In the genomic region with DNA sequence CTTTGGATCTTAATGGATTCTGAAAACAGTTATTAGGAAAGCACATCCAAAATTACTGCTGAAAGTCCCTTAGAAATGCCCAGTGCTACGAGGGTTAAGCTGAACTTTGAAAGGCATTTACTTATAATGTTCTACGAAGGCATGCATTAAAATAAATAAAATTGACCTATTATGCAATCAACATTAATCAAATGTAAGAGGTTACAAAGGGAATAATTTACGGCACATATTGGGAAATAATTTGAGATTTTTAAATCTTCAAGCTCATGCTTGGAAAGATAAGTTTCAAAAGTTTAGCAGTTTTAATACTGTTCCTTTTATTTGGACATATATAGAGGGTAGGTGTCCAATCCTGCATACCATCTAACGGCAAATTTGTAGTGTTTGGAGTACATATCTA, we compare ENCODE assay signal across 34 cellular contexts.
"Had no signal": no experiment of that assay in that cellular context is flagged by ENCODE, and none has a peak within 500 bp of the region (broad histone marks: within the 10 kb centered on the region; RNA-seq: fewer than 3 reads in every experiment).

No MANE protein-coding gene starts in this region.

- H3K4me3 ChIP-seq: MG63 had no signal

- H3K36me3 ChIP-seq: MG63 had no signal

- DNase-seq: Karpas-422, Kasumi-1, MG63, MM.1S, MV-4-11, NCI-H1048, NCI-H1092, NCI-H1092 treated with DMSO at 0.1 percent for 48 hours, NCI-H1105, NCI-H1105 treated with DMSO at 0.1 percent for 48 hours, NCI-H1417, NCI-H1417 treated with DMSO at 0.1 percent for 48 hours, NCI-H1436, NCI-H1436 treated with DMSO at 0.1 percent for 48 hours, NCI-H146, NCI-H1694, NCI-H1694 treated with DMSO at 0.1 percent for 48 hours, NCI-H187, NCI-H187 treated with DMSO at 0.1 percent for 48 hours, NCI-H1930, NCI-H2029, NCI-H2029 treated with DMSO at 0.1 percent for 48 hours, NCI-H2081, NCI-H2081 treated with DMSO at 0.1 percent for 48 hours, NCI-H2107, NCI-H2171, NCI-H2171 treated with DMSO at 0.1 percent for 48 hours, NCI-H2227 treated with DMSO at 0.1 percent for 48 hours, NCI-H226, NCI-H345, NCI-H446, NCI-H446 treated with DMSO at 0.1 percent for 48 hours, NCI-H510A, NCI-H510A treated with DMSO at 0.1 percent for 48 hours had no signal

- H3K27me3 ChIP-seq: MG63 had no signal
